21 cellular contexts compared by ENCODE assay signal in the genomic region with DNA sequence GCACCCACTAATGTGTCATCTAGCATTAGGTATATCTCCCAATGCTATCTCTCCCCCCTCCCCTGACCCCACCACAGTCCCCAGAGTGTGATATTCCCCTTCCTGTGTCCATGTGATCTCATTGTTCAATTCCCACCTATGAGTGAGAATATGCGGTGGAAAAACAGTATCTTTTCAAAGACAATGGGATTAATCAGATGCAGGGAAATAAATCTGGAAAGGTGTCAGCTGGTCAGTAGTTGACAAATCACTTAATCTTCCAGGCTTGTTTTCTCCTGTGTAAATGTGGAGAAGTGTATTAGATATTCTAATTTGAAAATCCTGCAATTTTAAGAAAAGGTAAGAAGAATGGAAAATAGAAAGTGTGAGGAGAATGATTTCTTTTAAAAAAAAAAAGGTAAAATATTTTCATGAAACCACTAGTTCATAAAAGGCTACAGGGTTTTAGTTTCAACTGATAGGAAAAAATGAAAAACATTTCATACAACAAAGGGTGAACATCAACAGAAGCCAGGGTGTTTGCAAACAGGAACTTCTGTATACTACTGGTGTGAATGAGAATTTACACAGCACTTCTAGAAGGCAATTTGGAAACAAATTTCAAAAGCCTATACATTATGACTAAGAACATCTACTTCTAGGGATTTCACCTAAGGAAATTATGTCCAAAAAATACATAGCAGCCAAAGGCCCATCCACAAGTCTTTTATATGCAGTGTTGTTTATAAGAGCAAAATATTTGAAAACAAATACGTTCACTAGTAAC.
DNase-seq lines count a peak whose midpoint lies in the region; ATAC-seq and TF ChIP-seq lines count a peak whose summit lies in the region.
"Had no signal": no experiment of that assay in that cellular context is flagged by ENCODE, and none has a peak within 500 bp of the region (broad histone marks: within the 10 kb centered on the region; RNA-seq: fewer than 3 reads in every experiment).

No MANE protein-coding gene starts in this region.

- no peaks in the 10 kb centered on the region for H3K27me3 Mint-ChIP-seq in activated T-cell treated with anti-CD3 and anti-CD28 coated beads, Interleukin-2, amount 50 U/mL, for 72 hours (ENCODE audit: low read depth)
- H3K27me3 Mint-ChIP-seq in activated CD8-positive, alpha-beta T cell treated with anti-CD3 and anti-CD28 coated beads for 36 hours: no peaks in the 10 kb centered on the region
- H3K27me3 Mint-ChIP-seq: IgD-negative memory B cell had no signal

- no peak for DNase-seq in activated T-cell treated with anti-CD3 and anti-CD28 coated beads, Interleukin-2, amount 50 U/mL, for 72 hours
- DNase-seq in activated T-cell treated with anti-CD3 and anti-CD28 coated beads for 4 hours: no peak
- DNase-seq in activated CD8-positive, alpha-beta T cell treated with anti-CD3 and anti-CD28 coated beads for 36 hours: no peak
- DNase-seq in effector memory CD4-positive, alpha-beta T cell: no peak
- DNase-seq in stimulated activated naive CD8-positive, alpha-beta T cell treated with anti-CD3 and anti-CD28 coated beads, Interleukin-15, Interleukin-2, amounts not matched to agents 100 U/mL and 50 U/mL, for 24 hours: no peak
- no peak for DNase-seq in foreskin keratinocyte
- DNase-seq in kidney tubule cell (ENCODE audit: low spot score): no peak
- DNase-seq: activated CD4-positive, alpha-beta T cell treated with anti-CD3 and anti-CD28 coated beads for 48 hours; DMS 273 treated with DMSO at 0.1 percent for 48 hours; NCI-H2171; NCI-H524 treated with DMSO at 0.1 percent for 48 hours; ovary; right lobe of liver; SHP77; testis had no signal

- POLR2A ChIA-PET in activated CD8-positive, alpha-beta T cell treated with anti-CD3 and anti-CD28 coated beads for 36 hours (lab: Charles Lee): interaction anchor here (0.5 kb wide), 1 partner anchor 112 kb away, joined by 3 read pairs; no protein-coding TSS in a partner anchor

- H3K4me3 ChIP-seq in effector memory CD4-positive, alpha-beta T cell (ENCODE audit: insufficient read depth, low read depth, low read length, poor library complexity, severe bottlenecking): no peak overlapping the region
- H3K4me3 ChIP-seq: BLaER1 treated with 17β-estradiol and CSF1 and Interleukin-3, amounts not matched to agents 10 nM and 100 nM; cardiac muscle cell; gastroesophageal sphincter; ovary; right lobe of liver; testis had no signal

- CTCF ChIA-PET in activated CD8-positive, alpha-beta T cell treated with anti-CD3 and anti-CD28 coated beads for 36 hours (lab: Charles Lee): no interaction called here

- no peak for ATAC-seq in activated T-cell treated with anti-CD3 and anti-CD28 coated beads, Interleukin-2, amount 50 U/mL, for 72 hours (replicated peaks in 1 of 2)
- ATAC-seq in activated CD8-positive, alpha-beta T cell treated with anti-CD3 and anti-CD28 coated beads for 36 hours: peak; percentile 28
- peak; percentile 30 for ATAC-seq in stimulated activated naive CD8-positive, alpha-beta T cell treated with anti-CD3 and anti-CD28 coated beads, Interleukin-15, Interleukin-2, amounts not matched to agents 100 U/mL and 50 U/mL, for 24 hours
- ATAC-seq in GM21619 (IDR thresholded peaks at IDR 0.05; ENCODE audit: unreplicated experiment): no peak
- no peak for ATAC-seq in foreskin keratinocyte
- ATAC-seq: esophagus mucosa, gastroesophageal sphincter, right lobe of liver had no signal

- peaks cover 41% of the 10 kb centered on the region for H3K4me1 ChIP-seq in effector memory CD4-positive, alpha-beta T cell (ENCODE audit: control insufficient read depth, insufficient read depth, low read length, poor library complexity, severe bottlenecking)
- peaks cover 10% of the 10 kb centered on the region for H3K4me1 ChIP-seq in foreskin keratinocyte
- H3K4me1 ChIP-seq: right lobe of liver, testis had no signal

- TF ChIP-seq CTCF in activated CD8-positive, alpha-beta T cell treated with anti-CD3 and anti-CD28 coated beads for 36 hours (IDR thresholded peaks at IDR 0.05): no peak
- no peak for TF ChIP-seq CTCF in foreskin keratinocyte (conservative IDR thresholded peaks at IDR 0.05)

- peaks cover 18 to 30% of the 10 kb centered on the region in 2 donors for H3K36me3 Mint-ChIP-seq in activated T-cell treated with anti-CD3 and anti-CD28 coated beads, Interleukin-2, amount 50 U/mL, for 72 hours (ENCODE audit: insufficient read depth in 2 of 2)
- peaks cover 65% of the 10 kb centered on the region for H3K36me3 Mint-ChIP-seq in activated CD8-positive, alpha-beta T cell treated with anti-CD3 and anti-CD28 coated beads for 36 hours (ENCODE audit: low read depth)

- peaks cover 0 to 1% of the 10 kb centered on the region in 2 donors for H3K9me3 Mint-ChIP-seq in activated T-cell treated with anti-CD3 and anti-CD28 coated beads, Interleukin-2, amount 50 U/mL, for 72 hours
- H3K9me3 Mint-ChIP-seq in activated CD8-positive, alpha-beta T cell treated with anti-CD3 and anti-CD28 coated beads for 36 hours: peaks cover 17% of the 10 kb centered on the region

- H3K9me3 ChIP-seq in effector memory CD4-positive, alpha-beta T cell (ENCODE audit: control insufficient read depth, low read length): peaks cover 3% of the 10 kb centered on the region
- H3K9me3 ChIP-seq: gastroesophageal sphincter, ovary, right lobe of liver, testis had no signal

- H3K27ac Mint-ChIP-seq in activated T-cell treated with anti-CD3 and anti-CD28 coated beads, Interleukin-2, amount 50 U/mL, for 72 hours: peak overlapping the region; percentile 96
- peak overlapping the region; percentile 99 for H3K27ac Mint-ChIP-seq in activated CD8-positive, alpha-beta T cell treated with anti-CD3 and anti-CD28 coated beads for 36 hours

- H3K27me3 ChIP-seq in effector memory CD4-positive, alpha-beta T cell (replicated peaks; ENCODE audit: control insufficient read depth, insufficient read depth, low read length, poor library complexity, severe bottlenecking): no peaks in the 10 kb centered on the region
- no peaks in the 10 kb centered on the region for H3K27me3 ChIP-seq in foreskin keratinocyte
- H3K27me3 ChIP-seq: BLaER1 treated with 17β-estradiol and CSF1 and Interleukin-3, amounts not matched to agents 10 nM and 100 nM; cardiac muscle cell; gastroesophageal sphincter; ovary; right lobe of liver; testis had no signal

- H3K4me1 Mint-ChIP-seq in activated T-cell treated with anti-CD3 and anti-CD28 coated beads, Interleukin-2, amount 50 U/mL, for 72 hours (ENCODE audit: low read depth): peaks cover 74% of the 10 kb centered on the region
- H3K4me1 Mint-ChIP-seq in activated CD8-positive, alpha-beta T cell treated with anti-CD3 and anti-CD28 coated beads for 36 hours (ENCODE audit: low read depth): peaks cover 69% of the 10 kb centered on the region

- H3K4me3 Mint-ChIP-seq in activated T-cell treated with anti-CD3 and anti-CD28 coated beads, Interleukin-2, amount 50 U/mL, for 72 hours: peak overlapping the region; percentile 20 to 73
- no peak overlapping the region for H3K4me3 Mint-ChIP-seq in activated CD8-positive, alpha-beta T cell treated with anti-CD3 and anti-CD28 coated beads for 36 hours

- H3K36me3 ChIP-seq in effector memory CD4-positive, alpha-beta T cell (ENCODE audit: control insufficient read depth, insufficient read depth, low read length): peaks cover 10% of the 10 kb centered on the region
- H3K36me3 ChIP-seq: ovary, right lobe of liver had no signal

- intact Hi-C loops in activated CD8-positive, alpha-beta T cell treated with anti-CD3 and anti-CD28 coated beads for 36 hours (cut with micrococcal nuclease): loop anchor here (10.0 kb wide), 1 partner anchor 429 kb away; no protein-coding TSS in a partner anchor

- H3K27ac ChIP-seq in effector memory CD4-positive, alpha-beta T cell (ENCODE audit: insufficient read depth, low read length, poor library complexity, severe bottlenecking): peak overlapping the region; percentile 3
- H3K27ac ChIP-seq in foreskin keratinocyte: no peak overlapping the region
- H3K27ac ChIP-seq: BLaER1 treated with 17β-estradiol and CSF1 and Interleukin-3, amounts not matched to agents 10 nM and 100 nM; cardiac muscle cell; gastroesophageal sphincter; ovary; right lobe of liver; testis had no signal

Comparison
In these comparisons a context has a peak if more than half of its experiments do, and no peak if none do; other contexts are left out.
1. ATAC-seq: peak in activated CD8-positive, alpha-beta T cell treated with anti-CD3 and anti-CD28 coated beads for 36 hours (single experiment) and stimulated activated naive CD8-positive, alpha-beta T cell treated with anti-CD3 and anti-CD28 coated beads, Interleukin-15, Interleukin-2, amounts not matched to agents 100 U/mL and 50 U/mL, for 24 hours (single experiment); none in activated T-cell treated with anti-CD3 and anti-CD28 coated beads, Interleukin-2, amount 50 U/mL, for 72 hours (0 of 2), GM21619 (single experiment) and foreskin keratinocyte (single experiment).